Comparison of ENCODE assay signal across 8 cellular contexts in genomic region chr7:47763063-47763974, GRCh38.
DNase-seq lines count a peak whose midpoint lies in the region; ATAC-seq lines count a peak whose summit lies in the region.

No MANE protein-coding gene starts in this region.

- ATAC-seq in HG02885 (IDR thresholded peaks at IDR 0.05; ENCODE audit: poor library complexity, unreplicated experiment), result peak; percentile 73
- ATAC-seq in HG03175 (IDR thresholded peaks at IDR 0.05; ENCODE audit: unreplicated experiment), result no peak

- DNase-seq in A172 (ENCODE audit: low spot score) (peak; percentile 92), SHP77 treated with DMSO at 0.1 percent for 48 hours (lab: John Stamatoyannopoulos, UW) (peak; percentile 98), iris pigment epithelial cell (ENCODE audit: low read depth) (peak; percentile 92), medulla oblongata (ENCODE audit: extremely low spot score) (no peak), 8988T (no peak), SKM-1 treated with dmso at 0.1 percent for 144 hours (lab: John Stamatoyannopoulos, UW; ENCODE audit: unreplicated experiment) (no peak)

Comparison
In these comparisons a context has a peak if more than half of its experiments do, and no peak if none do; other contexts are left out.
1. DNase-seq: peak in A172 (single experiment), SHP77 treated with DMSO at 0.1 percent for 48 hours (single experiment) and iris pigment epithelial cell (single experiment); none in medulla oblongata (single experiment), 8988T (single experiment) and SKM-1 treated with dmso at 0.1 percent for 144 hours (single experiment).